In genomic region chr19:2421581-2422306, GRCh38 we compare ENCODE assay signal across 22 cellular contexts. TPM values are rescaled to one million over a fixed set of nuclear protein-coding genes. Genes with fewer than 3 reads are reported as not detected.
DNase-seq lines count a peak whose midpoint lies in the region; ATAC-seq, FAIRE-seq and TF ChIP-seq lines count a peak whose summit lies in the region.
"Had no signal": no experiment of that assay in that cellular context is flagged by ENCODE, and none has a peak within 500 bp of the region (broad histone marks: within the 10 kb centered on the region; RNA-seq: fewer than 3 reads in every experiment).

No MANE protein-coding gene starts in this region.

- no peak overlapping the region for H3K27ac ChIP-seq in HepG2 (ENCODE audit: extremely low read length, insufficient read depth, low read length)
- H3K27ac ChIP-seq in right lobe of liver = no peak overlapping the region
- peak overlapping the region; percentile 26 for H3K27ac ChIP-seq in RWPE1
- H3K27ac ChIP-seq: GM23248 had no signal

- CTCF ChIA-PET in HepG2 (lab: Yijun Ruan, JAX; ENCODE audit: low intra/inter-chr PET ratio, low total read pairs) = no interaction called here
- CTCF ChIA-PET in RWPE1 (lab: Yijun Ruan, JAX) = no interaction called here

- H3K9me3 ChIP-seq in HepG2 (ENCODE audit: low read length) (no peaks in the 10 kb centered on the region), right lobe of liver (no peaks in the 10 kb centered on the region)

- no peak for FAIRE-seq in HepG2 (lab: Jason Lieb, UNC)
- FAIRE-seq: G401.6, GM18507, RCC 7860 had no signal

- no peaks in the 10 kb centered on the region for H3K27me3 ChIP-seq in HepG2 (ENCODE audit: control insufficient read depth in 1 of 2, insufficient read depth in 2 of 2, low read length in 2 of 2)
- no peaks in the 10 kb centered on the region for H3K27me3 ChIP-seq in right lobe of liver

- H2AFZ ChIP-seq in HepG2 (ENCODE audit: low read length) = no peak overlapping the region
- H2AFZ ChIP-seq: GM23248 had no signal

- H3K4me1 ChIP-seq in HepG2 (ENCODE audit: insufficient read depth, low read length) (peaks cover 24% of the 10 kb centered on the region), right lobe of liver (peaks cover 0 to 13% (median 4%) of the 10 kb centered on the region in 4 donors)

- TF ChIP-seq RAD21 in HepG2 (CRISPR knock-in tag; IDR thresholded peaks at IDR 0.05) = no peak

- no peak for TF ChIP-seq CTCF in HepG2 (CRISPR knock-in tag; IDR thresholded peaks at IDR 0.05)
- no peak for TF ChIP-seq CTCF in right lobe of liver (IDR thresholded peaks at IDR 0.05)
- no peak for TF ChIP-seq CTCF in RWPE1 (conservative IDR thresholded peaks at IDR 0.05; ENCODE audit: low read depth)

- H3K9ac ChIP-seq in HepG2 (ENCODE audit: insufficient read depth, low read depth, low read length) = no peak overlapping the region
- H3K9ac ChIP-seq: GM23248 had no signal

- intact Hi-C loops in HepG2 (cut with micrococcal nuclease; ENCODE audit: unreplicated experiment) = no loop called here
- intact Hi-C loops in right lobe of liver (cut with DNase I) = no loop called here

- H3K4me2 ChIP-seq in HepG2 (ENCODE audit: low read depth, low read length) = no peak overlapping the region

- TF ChIP-seq POLR2A in HepG2 (IDR thresholded peaks at IDR 0.05; ENCODE audit: insufficient read depth in 1 of 2, low read depth in 2 of 2, low read length in 2 of 2) (0 out of 4 replicates have a peak, but pooled peaks of 1 of the 2 experiments have one; percentile 18), right lobe of liver (IDR thresholded peaks at IDR 0.05) (no peak)

- H3K36me3 ChIP-seq in HepG2 (replicated peaks in 1 of 2; ENCODE audit: control insufficient read depth in 1 of 2, insufficient read depth in 2 of 2, low read length in 2 of 2) = peaks cover 5 to 19% of the 10 kb centered on the region in 2 experiments; a peak in 4 of 5 replicates
- peaks cover 0 to 4% (median 0%) of the 10 kb centered on the region in 4 donors for H3K36me3 ChIP-seq in right lobe of liver

- H3K79me2 ChIP-seq in HepG2 (ENCODE audit: insufficient read depth, low read length) = peaks cover 18% of the 10 kb centered on the region

- peaks cover 7% of the 10 kb centered on the region; the same call in 1 of the 2 replicates for H4K20me1 ChIP-seq in HepG2 (ENCODE audit: insufficient read depth, low read length)

- no peak for TF ChIP-seq EP300 in HepG2 (IDR thresholded peaks at IDR 0.05; ENCODE audit: low read depth in 2 of 2, low read length in 2 of 2)
- no peak for TF ChIP-seq EP300 in HepG2 (CRISPR knock-in tag; IDR thresholded peaks at IDR 0.05; ENCODE audit: borderline replicate concordance)

- WGBS in HepG2 (ENCODE audit: low lambda C conversion rate) = 98% methylated on average over 12 of the region's 23 CpGs
- WGBS in right lobe of liver (ENCODE audit: insufficient coverage, low coverage, low lambda C conversion rate, missing lambda C conversion rate) = 100% methylated on average over 1 of the region's 23 CpGs

- ATAC-seq in HepG2 = no peak
- no peak for ATAC-seq in right lobe of liver
- no peak for ATAC-seq in GM18867 (IDR thresholded peaks at IDR 0.05; ENCODE audit: unreplicated experiment)
- no peak for ATAC-seq in GM19328 (IDR thresholded peaks at IDR 0.05; ENCODE audit: unreplicated experiment)
- ATAC-seq: Right ventricle myocardium inferior had no signal

- BruUV-seq in HepG2 (replicated peaks; lab: Mats Ljungman, UMichigan) = no TSS peak

- H3K4me3 ChIP-seq in HepG2 (replicated peaks in 1 of 3; ENCODE audit: insufficient read depth in 1 of 3, low read depth in 2 of 3, low read length in 3 of 3) = no peak overlapping the region
- H3K4me3 ChIP-seq in right lobe of liver = no peak overlapping the region
- H3K4me3 ChIP-seq: GM23248 had no signal

- in situ Hi-C loops in HepG2 (cut with HindIII; ENCODE audit: extremely low pct_ligation_motif_present, low pct_unique_long_range_greater_than_20kb) = no loop called here

- POLR2A ChIA-PET in HepG2 (lab: Yijun Ruan, JAX) (interaction anchor here (1.5 to 1.6 kb wide), 3 partner anchors 26 to 55 kb away, joined by 5 to 6 read pairs (median 6); partner anchors contain the start of gene LMNB2), RWPE1 (lab: Yijun Ruan, JAX; ENCODE audit: low non-redundant PET) (no interaction called here)

- DNase-seq in HepG2 (ENCODE audit: low spot score) (no peak), right lobe of liver (no peak), RWPE1 (ENCODE audit: low spot score) (no peak), myocyte (ENCODE audit: low read depth) (peak; percentile 30), nucleus accumbens (lab: John Stamatoyannopoulos, UW) (no peak)
- DNase-seq: 8988T, GM23248, HCEC 1CT, IMR-90, Karpas-422, MV-4-11, NCI-H1694, NCI-H2081 treated with DMSO at 0.1 percent for 48 hours, NCI-H2171 treated with DMSO at 0.1 percent for 48 hours, NCI-H526, OCI-M1 had no signal

RNA-seq across cellular contexts. Expression of gene TIMM13, which starts 5.6 kb away (rescaled TPM):
- 108 and 116 TPM in 2 replicates for total RNA-seq in HepG2 (2016; rRNA removed; fragmentation: Illumina TruSeq; extraction: Trizol)
- 78.9 and 87.4 TPM in 2 replicates for total RNA-seq in HepG2 (2016; cell fraction: cytosol; rRNA removed; fragmentation: Illumina TruSeq; extraction: Trizol; ENCODE audit: low read depth)
- total RNA-seq in HepG2 (2016; cell fraction: insoluble cytoplasmic fraction; rRNA removed; fragmentation: Illumina TruSeq; extraction: Trizol) = 115 and 120 TPM in 2 replicates
- total RNA-seq in HepG2 (2016; cell fraction: membrane; rRNA removed; fragmentation: Illumina TruSeq; extraction: Trizol) = 123 and 146 TPM in 2 replicates
- 37.3 and 42.3 TPM in 2 replicates for total RNA-seq in HepG2 (2016; cell fraction: nucleus; rRNA removed; fragmentation: Illumina TruSeq; extraction: Trizol)
- polyA plus RNA-seq in HepG2 (2011; rRNA removed) = 48.4 and 62.5 TPM in 2 replicates
- polyA plus RNA-seq in HepG2 (2011; cell fraction: cytosol; rRNA removed) = 60.7 and 102 TPM in 2 replicates
- polyA plus RNA-seq in HepG2 (2011; cell fraction: nucleus; rRNA removed) = 41.6 and 44.7 TPM in 2 replicates
- polyA plus RNA-seq in HepG2 (2012) = 50.3 and 65.0 TPM in 2 replicates
- 94.9 and 117 TPM in 2 replicates for polyA plus RNA-seq in HepG2 (2016; cell fraction: cytosol; fragmentation: Illumina TruSeq; extraction: Trizol; ENCODE audit: low read depth)
- polyA plus RNA-seq in HepG2 (2016; cell fraction: insoluble cytoplasmic fraction; fragmentation: Illumina TruSeq; extraction: Trizol; ENCODE audit: low read depth) = 117 and 124 TPM in 2 replicates
- polyA plus RNA-seq in HepG2 (2016; cell fraction: membrane; fragmentation: Illumina TruSeq; extraction: Trizol; ENCODE audit: low read depth) = 122 and 128 TPM in 2 replicates
- polyA plus RNA-seq in HepG2 (2016; cell fraction: nucleus; fragmentation: Illumina TruSeq; extraction: Trizol; ENCODE audit: insufficient read depth, low read depth) = 84.2 and 86.9 TPM in 2 replicates
- polyA minus RNA-seq in HepG2 (2011; rRNA and poly(A)+ RNA removed; ENCODE audit: low replicate concordance) = 23.6 and 42.8 TPM in 2 replicates
- polyA minus RNA-seq in HepG2 (2011; cell fraction: cytosol; rRNA and poly(A)+ RNA removed) = 18.8 and 24.2 TPM in 2 replicates
- 17.2 and 19.7 TPM in 2 replicates for polyA minus RNA-seq in HepG2 (2011; cell fraction: nucleus; rRNA and poly(A)+ RNA removed)
- 10 to 100 TPM; 35.5 to 59.8 (median 51.1) TPM for total RNA-seq in right lobe of liver
- 69.4 and 73.7 TPM in 2 replicates for total RNA-seq in myocyte
- 121 TPM for polyA plus RNA-seq in myocyte (2012)

RNA-seq across cellular contexts. Expression of gene LMNB2, which starts 35.0 kb away (rescaled TPM):
- 93.6 and 105 TPM in 2 replicates for total RNA-seq in HepG2 (2016; rRNA removed; fragmentation: Illumina TruSeq; extraction: Trizol)
- total RNA-seq in HepG2 (2016; cell fraction: cytosol; rRNA removed; fragmentation: Illumina TruSeq; extraction: Trizol; ENCODE audit: low read depth) = 8.6 and 9.2 TPM in 2 replicates
- 80.4 and 107 TPM in 2 replicates for total RNA-seq in HepG2 (2016; cell fraction: insoluble cytoplasmic fraction; rRNA removed; fragmentation: Illumina TruSeq; extraction: Trizol)
- 34.1 and 36.1 TPM in 2 replicates for total RNA-seq in HepG2 (2016; cell fraction: membrane; rRNA removed; fragmentation: Illumina TruSeq; extraction: Trizol)
- 44.6 and 52.0 TPM in 2 replicates for total RNA-seq in HepG2 (2016; cell fraction: nucleus; rRNA removed; fragmentation: Illumina TruSeq; extraction: Trizol)
- polyA plus RNA-seq in HepG2 (2011; rRNA removed) = 77.2 and 89.7 TPM in 2 replicates
- polyA plus RNA-seq in HepG2 (2011; cell fraction: cytosol; rRNA removed) = 83.5 and 98.7 TPM in 2 replicates
- polyA plus RNA-seq in HepG2 (2011; cell fraction: nucleus; rRNA removed) = 75.2 and 87.6 TPM in 2 replicates
- polyA plus RNA-seq in HepG2 (2012) = 40.0 and 41.8 TPM in 2 replicates
- 7.1 and 7.6 TPM in 2 replicates for polyA plus RNA-seq in HepG2 (2016; cell fraction: cytosol; fragmentation: Illumina TruSeq; extraction: Trizol; ENCODE audit: low read depth)
- 74.9 and 86.7 TPM in 2 replicates for polyA plus RNA-seq in HepG2 (2016; cell fraction: insoluble cytoplasmic fraction; fragmentation: Illumina TruSeq; extraction: Trizol; ENCODE audit: low read depth)
- 19.0 and 21.3 TPM in 2 replicates for polyA plus RNA-seq in HepG2 (2016; cell fraction: membrane; fragmentation: Illumina TruSeq; extraction: Trizol; ENCODE audit: low read depth)
- 75.4 and 76.1 TPM in 2 replicates for polyA plus RNA-seq in HepG2 (2016; cell fraction: nucleus; fragmentation: Illumina TruSeq; extraction: Trizol; ENCODE audit: insufficient read depth, low read depth)
- polyA minus RNA-seq in HepG2 (2011; rRNA and poly(A)+ RNA removed; ENCODE audit: low replicate concordance) = 106 and 107 TPM in 2 replicates
- polyA minus RNA-seq in HepG2 (2011; cell fraction: cytosol; rRNA and poly(A)+ RNA removed) = 35.3 and 37.2 TPM in 2 replicates
- polyA minus RNA-seq in HepG2 (2011; cell fraction: nucleus; rRNA and poly(A)+ RNA removed) = 14.4 and 16.7 TPM in 2 replicates
- total RNA-seq in right lobe of liver = 10 to 100 TPM in 1 of 6 experiments, 1 to 10 TPM in 5; 4.6 to 11.6 (median 7.1) TPM
- 30.7 and 34.3 TPM in 2 replicates for total RNA-seq in myocyte
- polyA plus RNA-seq in myocyte (2012) = 20.6 TPM

RNA-seq across cellular contexts. Expression of gene GADD45B, which starts 54.2 kb away (rescaled TPM):
- total RNA-seq in HepG2 (2016; rRNA removed; fragmentation: Illumina TruSeq; extraction: Trizol) (3.2 and 4.6 TPM in 2 replicates), right lobe of liver (100 to 1,000 TPM in 4 of 6 experiments, 10 to 100 TPM in 2; 39.0 to 176 (median 127) TPM), myocyte (8.6 and 16.9 TPM in 2 replicates)
- total RNA-seq in HepG2 (2016; cell fraction: cytosol; rRNA removed; fragmentation: Illumina TruSeq; extraction: Trizol; ENCODE audit: low read depth) = 0.71 and 0.91 TPM in 2 replicates
- 3.2 and 6.0 TPM in 2 replicates for total RNA-seq in HepG2 (2016; cell fraction: insoluble cytoplasmic fraction; rRNA removed; fragmentation: Illumina TruSeq; extraction: Trizol)
- total RNA-seq in HepG2 (2016; cell fraction: membrane; rRNA removed; fragmentation: Illumina TruSeq; extraction: Trizol) = 1.8 TPM in 2 replicates
- total RNA-seq in HepG2 (2016; cell fraction: nucleus; rRNA removed; fragmentation: Illumina TruSeq; extraction: Trizol) = 7.3 and 7.6 TPM in 2 replicates
- 34.1 and 40.4 TPM in 2 replicates for polyA plus RNA-seq in HepG2 (2011; rRNA removed)
- polyA plus RNA-seq in HepG2 (2011; cell fraction: cytosol; rRNA removed) = 40.0 and 43.7 TPM in 2 replicates
- polyA plus RNA-seq in HepG2 (2011; cell fraction: nucleus; rRNA removed) = 66.8 and 77.1 TPM in 2 replicates
- polyA plus RNA-seq in HepG2 (2012) = 11.3 and 22.4 TPM in 2 replicates
- 1.5 and 1.7 TPM in 2 replicates for polyA plus RNA-seq in HepG2 (2016; cell fraction: cytosol; fragmentation: Illumina TruSeq; extraction: Trizol; ENCODE audit: low read depth)
- polyA plus RNA-seq in HepG2 (2016; cell fraction: insoluble cytoplasmic fraction; fragmentation: Illumina TruSeq; extraction: Trizol; ENCODE audit: low read depth) = 5.5 and 5.8 TPM in 2 replicates
- 2.3 and 2.5 TPM in 2 replicates for polyA plus RNA-seq in HepG2 (2016; cell fraction: membrane; fragmentation: Illumina TruSeq; extraction: Trizol; ENCODE audit: low read depth)
- polyA plus RNA-seq in HepG2 (2016; cell fraction: nucleus; fragmentation: Illumina TruSeq; extraction: Trizol; ENCODE audit: insufficient read depth, low read depth) = 16.6 and 21.3 TPM in 2 replicates
- 22.5 and 88.0 TPM in 2 replicates for polyA minus RNA-seq in HepG2 (2011; rRNA and poly(A)+ RNA removed; ENCODE audit: low replicate concordance)
- 12.3 and 15.6 TPM in 2 replicates for polyA minus RNA-seq in HepG2 (2011; cell fraction: cytosol; rRNA and poly(A)+ RNA removed)
- 35.0 and 45.0 TPM in 2 replicates for polyA minus RNA-seq in HepG2 (2011; cell fraction: nucleus; rRNA and poly(A)+ RNA removed)
- 144 TPM for polyA plus RNA-seq in myocyte (2012)
